Comparison of ENCODE assay signal across 1 cellular context in the genomic region with DNA sequence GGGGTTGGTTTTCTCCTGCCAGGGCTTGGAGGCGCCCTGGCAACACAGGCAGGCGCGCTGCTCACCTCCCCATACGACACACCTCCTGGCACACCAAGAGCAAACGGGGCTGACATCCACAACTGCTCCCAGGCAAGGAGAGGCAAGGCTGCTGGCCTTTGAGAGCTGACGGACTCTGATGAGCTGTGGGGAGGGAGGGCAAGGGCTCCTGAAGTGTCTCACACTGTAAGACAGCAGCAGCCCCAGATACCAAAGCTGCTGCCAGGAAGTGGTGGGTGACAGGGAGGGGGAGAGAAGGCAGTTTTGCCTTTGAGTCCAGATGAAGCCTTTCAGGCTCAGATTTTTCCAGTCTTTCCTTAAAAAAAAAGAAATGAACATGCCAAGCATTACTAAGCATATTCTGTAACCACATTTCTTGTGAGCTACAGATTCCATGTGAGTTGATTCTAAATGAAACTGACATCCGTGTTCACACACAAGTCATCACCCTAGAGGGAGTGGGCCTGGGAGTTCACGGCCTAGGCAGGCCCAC.
TF ChIP-seq lines count a peak whose summit lies in the region.

No MANE protein-coding gene starts in this region.

TF ChIP-seq in SK-N-SH treated with all-trans-retinoic acid at 6 μM for 48 hours, 23 proteins besides CTCF, POLR2A, EP300 and RAD21 (continued from another document):
- TF ChIP-seq, protein P1, sequence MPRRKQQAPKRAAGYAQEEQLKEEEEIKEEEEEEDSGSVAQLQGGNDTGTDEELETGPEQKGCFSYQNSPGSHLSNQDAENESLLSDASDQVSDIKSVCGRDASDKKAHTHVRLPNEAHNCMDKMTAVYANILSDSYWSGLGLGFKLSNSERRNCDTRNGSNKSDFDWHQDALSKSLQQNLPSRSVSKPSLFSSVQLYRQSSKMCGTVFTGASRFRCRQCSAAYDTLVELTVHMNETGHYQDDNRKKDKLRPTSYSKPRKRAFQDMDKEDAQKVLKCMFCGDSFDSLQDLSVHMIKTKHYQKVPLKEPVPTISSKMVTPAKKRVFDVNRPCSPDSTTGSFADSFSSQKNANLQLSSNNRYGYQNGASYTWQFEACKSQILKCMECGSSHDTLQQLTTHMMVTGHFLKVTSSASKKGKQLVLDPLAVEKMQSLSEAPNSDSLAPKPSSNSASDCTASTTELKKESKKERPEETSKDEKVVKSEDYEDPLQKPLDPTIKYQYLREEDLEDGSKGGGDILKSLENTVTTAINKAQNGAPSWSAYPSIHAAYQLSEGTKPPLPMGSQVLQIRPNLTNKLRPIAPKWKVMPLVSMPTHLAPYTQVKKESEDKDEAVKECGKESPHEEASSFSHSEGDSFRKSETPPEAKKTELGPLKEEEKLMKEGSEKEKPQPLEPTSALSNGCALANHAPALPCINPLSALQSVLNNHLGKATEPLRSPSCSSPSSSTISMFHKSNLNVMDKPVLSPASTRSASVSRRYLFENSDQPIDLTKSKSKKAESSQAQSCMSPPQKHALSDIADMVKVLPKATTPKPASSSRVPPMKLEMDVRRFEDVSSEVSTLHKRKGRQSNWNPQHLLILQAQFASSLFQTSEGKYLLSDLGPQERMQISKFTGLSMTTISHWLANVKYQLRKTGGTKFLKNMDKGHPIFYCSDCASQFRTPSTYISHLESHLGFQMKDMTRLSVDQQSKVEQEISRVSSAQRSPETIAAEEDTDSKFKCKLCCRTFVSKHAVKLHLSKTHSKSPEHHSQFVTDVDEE (CRISPR knock-in tag; IDR thresholded peaks at IDR 0.05): no peak
- TF ChIP-seq ESRRG (CRISPR knock-in tag; IDR thresholded peaks at IDR 0.05): no peak
- TF ChIP-seq ARNTL (CRISPR knock-in tag; IDR thresholded peaks at IDR 0.05; ENCODE audit: borderline replicate concordance, low read depth): no peak
- no peak for TF ChIP-seq CREB5 (CRISPR knock-in tag; IDR thresholded peaks at IDR 0.05; ENCODE audit: low read depth)
- TF ChIP-seq PPARA (CRISPR knock-in tag; IDR thresholded peaks at IDR 0.05; ENCODE audit: borderline replicate concordance): no peak
- no peak for TF ChIP-seq BACH2 (CRISPR knock-in tag; IDR thresholded peaks at IDR 0.05; ENCODE audit: borderline replicate concordance)
- TF ChIP-seq, protein P2, sequence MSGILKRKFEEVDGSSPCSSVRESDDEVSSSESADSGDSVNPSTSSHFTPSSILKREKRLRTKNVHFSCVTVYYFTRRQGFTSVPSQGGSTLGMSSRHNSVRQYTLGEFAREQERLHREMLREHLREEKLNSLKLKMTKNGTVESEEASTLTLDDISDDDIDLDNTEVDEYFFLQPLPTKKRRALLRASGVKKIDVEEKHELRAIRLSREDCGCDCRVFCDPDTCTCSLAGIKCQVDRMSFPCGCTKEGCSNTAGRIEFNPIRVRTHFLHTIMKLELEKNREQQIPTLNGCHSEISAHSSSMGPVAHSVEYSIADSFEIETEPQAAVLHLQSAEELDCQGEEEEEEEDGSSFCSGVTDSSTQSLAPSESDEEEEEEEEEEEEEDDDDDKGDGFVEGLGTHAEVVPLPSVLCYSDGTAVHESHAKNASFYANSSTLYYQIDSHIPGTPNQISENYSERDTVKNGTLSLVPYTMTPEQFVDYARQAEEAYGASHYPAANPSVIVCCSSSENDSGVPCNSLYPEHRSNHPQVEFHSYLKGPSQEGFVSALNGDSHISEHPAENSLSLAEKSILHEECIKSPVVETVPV (CRISPR knock-in tag; IDR thresholded peaks at IDR 0.05): no peak
